ENCODE assay signal across 10 cellular contexts in genomic region chr20:38893056-38893455, GRCh38. TPM values are rescaled to one million over a fixed set of nuclear protein-coding genes. Genes with fewer than 3 reads are reported as not detected.
A peak's percentile ranks its signal among the peaks of the same experiment; 100 is the strongest.
DNase-seq lines count a peak whose midpoint lies in the region; ATAC-seq and TF ChIP-seq lines count a peak whose summit lies in the region.
"Had no signal": no experiment of that assay in that cellular context is flagged by ENCODE, and none has a peak within 500 bp of the region (broad histone marks: within the 10 kb centered on the region; RNA-seq: fewer than 3 reads in every experiment).

No MANE protein-coding gene starts in this region.

- H3K9me3 Mint-ChIP-seq in activated naive CD4-positive, alpha-beta T cell treated with anti-CD3 and anti-CD28 coated beads for 36 hours: no peaks in the 10 kb centered on the region
- no peaks in the 10 kb centered on the region for H3K9me3 Mint-ChIP-seq in central memory CD8-positive, alpha-beta T cell
- peaks cover 4 to 5% of the 10 kb centered on the region in 2 donors for H3K9me3 Mint-ChIP-seq in stimulated activated naive B cell treated with anti-CD40 and anti-IgM and Interleukin-4, amounts not matched to agents 10 μg/mL and 1 μg/mL and 100 μg/mL, for 72 hours

- H3K27ac ChIP-seq in gastroesophageal sphincter: peak overlapping the region in 1 of 4 donors; percentile 19
- H3K27ac ChIP-seq: thoracic aorta had no signal

- H3K36me3 Mint-ChIP-seq in activated naive CD4-positive, alpha-beta T cell treated with anti-CD3 and anti-CD28 coated beads for 36 hours (ENCODE audit: low read depth): peaks cover 10% of the 10 kb centered on the region
- peaks cover 47% of the 10 kb centered on the region for H3K36me3 Mint-ChIP-seq in central memory CD8-positive, alpha-beta T cell (ENCODE audit: insufficient read depth)
- H3K36me3 Mint-ChIP-seq in stimulated activated naive B cell treated with anti-CD40 and anti-IgM and Interleukin-4, amounts not matched to agents 10 μg/mL and 1 μg/mL and 100 μg/mL, for 72 hours: peaks cover 50 to 65% of the 10 kb centered on the region in 2 donors

- H3K4me3 Mint-ChIP-seq in activated naive CD4-positive, alpha-beta T cell treated with anti-CD3 and anti-CD28 coated beads for 36 hours: no peak overlapping the region
- H3K4me3 Mint-ChIP-seq in central memory CD8-positive, alpha-beta T cell: peak overlapping the region; percentile 71
- peak overlapping the region; percentile 26 to 36 for H3K4me3 Mint-ChIP-seq in stimulated activated naive B cell treated with anti-CD40 and anti-IgM and Interleukin-4, amounts not matched to agents 10 μg/mL and 1 μg/mL and 100 μg/mL, for 72 hours

- H3K4me1 Mint-ChIP-seq in activated naive CD4-positive, alpha-beta T cell treated with anti-CD3 and anti-CD28 coated beads for 36 hours (ENCODE audit: low read depth): peaks cover 33% of the 10 kb centered on the region
- peaks cover 57% of the 10 kb centered on the region for H3K4me1 Mint-ChIP-seq in central memory CD8-positive, alpha-beta T cell
- H3K4me1 Mint-ChIP-seq in stimulated activated naive B cell treated with anti-CD40 and anti-IgM and Interleukin-4, amounts not matched to agents 10 μg/mL and 1 μg/mL and 100 μg/mL, for 72 hours: peaks cover 59 to 73% of the 10 kb centered on the region in 2 donors

- H3K27ac Mint-ChIP-seq in activated naive CD4-positive, alpha-beta T cell treated with anti-CD3 and anti-CD28 coated beads for 36 hours: peak overlapping the region; percentile 32
- peak overlapping the region; percentile 93 for H3K27ac Mint-ChIP-seq in central memory CD8-positive, alpha-beta T cell (ENCODE audit: low read depth)
- peak overlapping the region; percentile 85 for H3K27ac Mint-ChIP-seq in stimulated activated naive B cell treated with anti-CD40 and anti-IgM and Interleukin-4, amounts not matched to agents 10 μg/mL and 1 μg/mL and 100 μg/mL, for 72 hours

- H3K4me3 ChIP-seq in gastroesophageal sphincter: no peak overlapping the region
- H3K4me3 ChIP-seq: heart left ventricle, thoracic aorta had no signal

- no peak for DNase-seq in activated naive CD4-positive, alpha-beta T cell treated with anti-CD3 and anti-CD28 coated beads for 36 hours
- DNase-seq in activated naive CD4-positive, alpha-beta T cell treated with Interleukin-2 at 50 U/mL for 16 hours: no peak
- DNase-seq in NCI-H345 (lab: John Stamatoyannopoulos, UW) (peak; percentile 74), DMS53 (lab: John Stamatoyannopoulos, UW) (no peak)
- no peak for DNase-seq in central memory CD8-positive, alpha-beta T cell (ENCODE audit: low spot score in 2 of 2)
- DNase-seq in stimulated activated naive B cell treated with anti-CD40 and anti-IgM and Interleukin-4, amounts not matched to agents 10 μg/mL and 1 μg/mL and 100 μg/mL, for 72 hours: no peak

- intact Hi-C loops in activated naive CD4-positive, alpha-beta T cell treated with anti-CD3 and anti-CD28 coated beads for 36 hours (cut with micrococcal nuclease): loop anchor here (1.0 to 2.0 kb wide), 5 partner anchors 20 to 247 kb away; partner anchors contain the start of gene ACTR5

- H3K27me3 Mint-ChIP-seq in activated naive CD4-positive, alpha-beta T cell treated with anti-CD3 and anti-CD28 coated beads for 36 hours (ENCODE audit: low read depth): no peaks in the 10 kb centered on the region
- H3K27me3 Mint-ChIP-seq in central memory CD8-positive, alpha-beta T cell: no peaks in the 10 kb centered on the region
- H3K27me3 Mint-ChIP-seq in stimulated activated naive B cell treated with anti-CD40 and anti-IgM and Interleukin-4, amounts not matched to agents 10 μg/mL and 1 μg/mL and 100 μg/mL, for 72 hours: no peaks in the 10 kb centered on the region

- H3K27me3 ChIP-seq in gastroesophageal sphincter: peaks cover 34% of the 10 kb centered on the region

- peak; percentile 57 for ATAC-seq in central memory CD8-positive, alpha-beta T cell (replicated peaks; ENCODE audit: extremely low read depth, poor library complexity, severe bottlenecking)
- peak in 1 of 2 donors; percentile 12 for ATAC-seq in stimulated activated naive B cell treated with anti-CD40 and anti-IgM and Interleukin-4, amounts not matched to agents 10 μg/mL and 1 μg/mL and 100 μg/mL, for 72 hours (replicated peaks)
- no peak for ATAC-seq in gastroesophageal sphincter
- ATAC-seq in GM19467 (IDR thresholded peaks at IDR 0.05; ENCODE audit: unreplicated experiment): no peak

- CTCF ChIA-PET in activated naive CD4-positive, alpha-beta T cell treated with anti-CD3 and anti-CD28 coated beads for 36 hours (lab: Charles Lee): interaction anchor here (0.6 to 5.8 kb wide), 34 partner anchors 10 to 258 kb away, joined by 3 to 59 read pairs (median 4); partner anchors contain the start of genes ACTR5, PPP1R16B and SLC32A1

- 14 to 19% methylated on average over 2 to 3 of the region's 4 CpGs for WGBS in gastroesophageal sphincter (ENCODE audit: low coverage in 1 of 2), 2 donors

- H3K9me3 ChIP-seq in gastroesophageal sphincter: no peaks in the 10 kb centered on the region
- H3K9me3 ChIP-seq: heart left ventricle, thoracic aorta had no signal

- peaks cover 0 to 4% of the 10 kb centered on the region in 2 donors for H3K36me3 ChIP-seq in gastroesophageal sphincter
- H3K36me3 ChIP-seq: thoracic aorta had no signal

- no peak for TF ChIP-seq CTCF in gastroesophageal sphincter (IDR thresholded peaks at IDR 0.05)

- TF ChIP-seq EP300 in gastroesophageal sphincter (IDR thresholded peaks at IDR 0.05): no peak

- H3K4me1 ChIP-seq in gastroesophageal sphincter: peaks cover 0 to 8% (median 5%) of the 10 kb centered on the region in 3 donors

- TF ChIP-seq POLR2A in gastroesophageal sphincter (IDR thresholded peaks at IDR 0.05): no peak

RNA-seq across cellular contexts. Expression of gene FAM83D, which starts 33.2 kb away (rescaled TPM):
- total RNA-seq in activated naive CD4-positive, alpha-beta T cell treated with anti-CD3 and anti-CD28 coated beads for 36 hours: 10 to 100 TPM; 13.6 TPM
- 100 to 1,000 TPM in 3 of 4 donors, 10 to 100 TPM in 1; 62.7 to 240 (median 158) TPM for total RNA-seq in gastroesophageal sphincter

Comparison
In these comparisons a context has a peak if more than half of its experiments do, and no peak if none do; other contexts are left out.
1. H3K27ac Mint-ChIP-seq: peak in every context shown above with its lines; median percentile 93 in central memory CD8-positive, alpha-beta T cell; 85 in stimulated activated naive B cell treated with anti-CD40 and anti-IgM and Interleukin-4, amounts not matched to agents 10 μg/mL and 1 μg/mL and 100 μg/mL, for 72 hours; 32 in activated naive CD4-positive, alpha-beta T cell treated with anti-CD3 and anti-CD28 coated beads for 36 hours.
2. RNA of gene FAM83D, which starts 33.2 kb away (total RNA-seq): 62.7 to 240 TPM in gastroesophageal sphincter; 13.6 TPM in activated naive CD4-positive, alpha-beta T cell treated with anti-CD3 and anti-CD28 coated beads for 36 hours; every median in the first group is over 4 times any median in the second.